Comparison of ENCODE assay signal across 12 cellular contexts in genomic region chr13:75415720-75416119, GRCh38.
DNase-seq lines count a peak whose midpoint lies in the region; ATAC-seq and TF ChIP-seq lines count a peak whose summit lies in the region.
"Had no signal": no experiment of that assay in that cellular context is flagged by ENCODE, and none has a peak within 500 bp of the region (broad histone marks: within the 10 kb centered on the region; RNA-seq: fewer than 3 reads in every experiment).

No MANE protein-coding gene starts in this region.

- H3K4me1 Mint-ChIP-seq in activated T-helper 17 cell treated with anti-CD3 and anti-CD28 coated beads, Interleukin-2, amount 50 U/mL, for 72 hours, result no peaks in the 10 kb centered on the region
- H3K4me1 Mint-ChIP-seq in CD8-positive, alpha-beta T cell (ENCODE audit: low read depth), result no peaks in the 10 kb centered on the region

- H3K36me3 Mint-ChIP-seq in activated T-helper 17 cell treated with anti-CD3 and anti-CD28 coated beads, Interleukin-2, amount 50 U/mL, for 72 hours (ENCODE audit: low read depth), result no peaks in the 10 kb centered on the region
- no peaks in the 10 kb centered on the region for H3K36me3 Mint-ChIP-seq in CD8-positive, alpha-beta T cell
- H3K36me3 Mint-ChIP-seq: natural killer cell treated with Interleukin-12 subunit alpha and Interleukin-12 subunit beta and Interleukin-15 and Interleukin-18, amount 100 ng/mL, for 72 hours had no signal

- TF ChIP-seq CTCF in OCI-LY7 (conservative IDR thresholded peaks at IDR 0.05; ENCODE audit: low read length), result no peak
- no peak for TF ChIP-seq CTCF in psoas muscle (IDR thresholded peaks at IDR 0.05)
- no peak for TF ChIP-seq CTCF in CD8-positive, alpha-beta T cell (IDR thresholded peaks at IDR 0.05)

- H3K4me3 ChIP-seq in OCI-LY7 (ENCODE audit: low read depth, low read length, poor library complexity, severe bottlenecking) (peak overlapping the region; percentile 29), psoas muscle (no peak overlapping the region)
- no peak overlapping the region for H3K4me3 ChIP-seq in CD8-positive, alpha-beta T cell (ENCODE audit: low read depth, low read length)

- no TSS peak for BruUV-seq in OCI-LY7 (replicated peaks; lab: Mats Ljungman, UMichigan)

- H3K4me3 Mint-ChIP-seq in activated T-helper 17 cell treated with anti-CD3 and anti-CD28 coated beads, Interleukin-2, amount 50 U/mL, for 72 hours, result no peak overlapping the region
- no peak overlapping the region for H3K4me3 Mint-ChIP-seq in CD8-positive, alpha-beta T cell
- H3K4me3 Mint-ChIP-seq: activated T-helper 1 cell treated with anti-CD3 and anti-CD28 coated beads, Interleukin-12 subunit alpha, Interleukin-12 subunit beta, Interleukin-2, Interleukin-4 antibody, amounts not matched to agents 30 ng/mL and 10 ng/mL and 1 ng/mL, durations not matched to agents 14 hours and 24 hours and 36 hours; natural killer cell treated with Interleukin-12 subunit alpha and Interleukin-12 subunit beta and Interleukin-15 and Interleukin-18, amount 100 ng/mL, for 72 hours; T-helper 1 cell treated with Interleukin-12 subunit alpha and Interleukin-12 subunit beta and Interleukin-4 antibody, amounts not matched to agents 30 μg/mL and 1 μg/mL, for 36 hours had no signal

- H3K27ac Mint-ChIP-seq in activated T-helper 17 cell treated with anti-CD3 and anti-CD28 coated beads, Interleukin-2, amount 50 U/mL, for 72 hours, result no peak overlapping the region
- no peak overlapping the region for H3K27ac Mint-ChIP-seq in CD8-positive, alpha-beta T cell
- H3K27ac Mint-ChIP-seq: activated T-helper 1 cell treated with anti-CD3 and anti-CD28 coated beads, Interleukin-12 subunit alpha, Interleukin-12 subunit beta, Interleukin-2, Interleukin-4 antibody, amounts not matched to agents 30 ng/mL and 10 ng/mL and 1 ng/mL, durations not matched to agents 14 hours and 24 hours and 36 hours; T-helper 1 cell treated with Interleukin-12 subunit alpha and Interleukin-12 subunit beta and Interleukin-4 antibody, amounts not matched to agents 30 μg/mL and 1 μg/mL, for 36 hours had no signal

- CTCF ChIA-PET in OCI-LY7 (lab: Charles Lee; ENCODE audit: unreplicated experiment), result no interaction called here
- CTCF ChIA-PET in CD8-positive, alpha-beta T cell (lab: Charles Lee), result no interaction called here

- peaks cover 68% of the 10 kb centered on the region for H3K79me2 ChIP-seq in OCI-LY7 (ENCODE audit: insufficient read depth, low read depth, low read length)

- intact Hi-C loops in OCI-LY7 (cut with micrococcal nuclease; ENCODE audit: unreplicated experiment) (loop anchor here (2.0 to 5.0 kb wide), 2 partner anchors 43 to 132 kb away; partner anchors contain the start of gene UCHL3), psoas muscle (cut with DNase I) (no loop called here)
- intact Hi-C loops in CD8-positive, alpha-beta T cell (cut with DNase I, micrococcal nuclease), result no loop called here

- H4K20me1 ChIP-seq in OCI-LY7 (ENCODE audit: insufficient read depth, low read length), result no peaks in the 10 kb centered on the region

- ATAC-seq in psoas muscle, result peak in 2 of 4 donors; percentile 37 to 59
- no peak for ATAC-seq in activated T-helper 17 cell treated with anti-CD3 and anti-CD28 coated beads, Interleukin-2, amount 50 U/mL, for 72 hours (replicated peaks)
- ATAC-seq in CD8-positive, alpha-beta T cell, result no peak

- peak overlapping the region; percentile 54; the same call in 1 of the 2 replicates for H2AFZ ChIP-seq in OCI-LY7 (ENCODE audit: low read length)

- DNase-seq in Daoy (ENCODE audit: low read depth) (peak; percentile 14), OCI-LY7 (ENCODE audit: low spot score) (no peak), fibroblast of gingiva (ENCODE audit: low read depth) (peak; percentile 84), psoas muscle (no peak), G401 (ENCODE audit: low spot score) (no peak), ACHN (no peak)
- DNase-seq in CD8-positive, alpha-beta T cell, result no peak
- DNase-seq: NCI-H2081 treated with DMSO at 0.1 percent for 48 hours had no signal

- POLR2A ChIA-PET in OCI-LY7 (lab: Charles Lee), result interaction anchor here (0.5 to 1.8 kb wide), 12 partner anchors 10 to 1532 kb away, joined by 3 to 9 read pairs (median 4); no protein-coding TSS in a partner anchor
- POLR2A ChIA-PET in CD8-positive, alpha-beta T cell (lab: Charles Lee), result no interaction called here

- in situ Hi-C loops in G401 (cut with HindIII; ENCODE audit: low sequenced_read_pairs) (no loop called here), ACHN (cut with HindIII; ENCODE audit: low pct_ligation_motif_present, low pct_unique_long_range_greater_than_20kb, low sequenced_read_pairs) (no loop called here)

- H3K27ac ChIP-seq in OCI-LY7 (ENCODE audit: low read depth, low read length, poor library complexity, severe bottlenecking), result peak overlapping the region; percentile 77
- peak overlapping the region; percentile 87 for H3K27ac ChIP-seq in psoas muscle
- no peak overlapping the region for H3K27ac ChIP-seq in CD8-positive, alpha-beta T cell (ENCODE audit: low read depth, low read length)

- no peaks in the 10 kb centered on the region for H3K9me2 ChIP-seq in OCI-LY7 (ENCODE audit: insufficient read depth, low read length)

- no peaks in the 10 kb centered on the region for H3K27me3 ChIP-seq in psoas muscle (ENCODE audit: insufficient read depth in 3 of 3, low read length in 2 of 3)
- no peaks in the 10 kb centered on the region for H3K27me3 ChIP-seq in CD8-positive, alpha-beta T cell (ENCODE audit: insufficient read depth, low read length)

- H3K9me3 ChIP-seq in OCI-LY7 (ENCODE audit: low read length) (peaks cover 4% of the 10 kb centered on the region; the same call in 1 of the 2 replicates), psoas muscle (no peaks in the 10 kb centered on the region)
- H3K9me3 ChIP-seq in CD8-positive, alpha-beta T cell (ENCODE audit: low read length), result no peaks in the 10 kb centered on the region

- H3K4me1 ChIP-seq in OCI-LY7 (ENCODE audit: insufficient read depth, low read length, poor library complexity, severe bottlenecking), result peaks cover 98% of the 10 kb centered on the region
- peaks cover 59% of the 10 kb centered on the region for H3K4me1 ChIP-seq in psoas muscle
- no peaks in the 10 kb centered on the region for H3K4me1 ChIP-seq in CD8-positive, alpha-beta T cell (ENCODE audit: insufficient read depth, low read length)

- H3K36me3 ChIP-seq in OCI-LY7 (ENCODE audit: insufficient read depth, low read length) (peaks cover 6% of the 10 kb centered on the region), psoas muscle (ENCODE audit: insufficient read depth in 1 of 2, low read depth in 1 of 2) (no peaks in the 10 kb centered on the region)
- no peaks in the 10 kb centered on the region for H3K36me3 ChIP-seq in CD8-positive, alpha-beta T cell (ENCODE audit: insufficient read depth, low read length)

- H3K9me3 Mint-ChIP-seq in activated T-helper 17 cell treated with anti-CD3 and anti-CD28 coated beads, Interleukin-2, amount 50 U/mL, for 72 hours, result no peaks in the 10 kb centered on the region
- H3K9me3 Mint-ChIP-seq in CD8-positive, alpha-beta T cell, result no peaks in the 10 kb centered on the region
- H3K9me3 Mint-ChIP-seq: activated T-helper 1 cell treated with anti-CD3 and anti-CD28 coated beads, Interleukin-12 subunit alpha, Interleukin-12 subunit beta, Interleukin-2, Interleukin-4 antibody, amounts not matched to agents 30 ng/mL and 10 ng/mL and 1 ng/mL, durations not matched to agents 14 hours and 24 hours and 36 hours; T-helper 1 cell treated with Interleukin-12 subunit alpha and Interleukin-12 subunit beta and Interleukin-4 antibody, amounts not matched to agents 30 μg/mL and 1 μg/mL, for 36 hours had no signal

- peak overlapping the region; percentile 64 for H3K4me2 ChIP-seq in OCI-LY7 (ENCODE audit: low read length)

- H3K27me3 Mint-ChIP-seq in activated T-helper 17 cell treated with anti-CD3 and anti-CD28 coated beads, Interleukin-2, amount 50 U/mL, for 72 hours, result peaks cover 3% of the 10 kb centered on the region
- H3K27me3 Mint-ChIP-seq in CD8-positive, alpha-beta T cell (ENCODE audit: low read depth), result no peaks in the 10 kb centered on the region

Comparison
In these comparisons a context has a peak if more than half of its experiments do, and no peak if none do; other contexts are left out.
1. DNase-seq: peak in Daoy (single experiment) and fibroblast of gingiva (single experiment); none in OCI-LY7 (single experiment), psoas muscle (0 of 2), G401 (single experiment), ACHN (single experiment) and CD8-positive, alpha-beta T cell (0 of 7).